In the genomic region with DNA sequence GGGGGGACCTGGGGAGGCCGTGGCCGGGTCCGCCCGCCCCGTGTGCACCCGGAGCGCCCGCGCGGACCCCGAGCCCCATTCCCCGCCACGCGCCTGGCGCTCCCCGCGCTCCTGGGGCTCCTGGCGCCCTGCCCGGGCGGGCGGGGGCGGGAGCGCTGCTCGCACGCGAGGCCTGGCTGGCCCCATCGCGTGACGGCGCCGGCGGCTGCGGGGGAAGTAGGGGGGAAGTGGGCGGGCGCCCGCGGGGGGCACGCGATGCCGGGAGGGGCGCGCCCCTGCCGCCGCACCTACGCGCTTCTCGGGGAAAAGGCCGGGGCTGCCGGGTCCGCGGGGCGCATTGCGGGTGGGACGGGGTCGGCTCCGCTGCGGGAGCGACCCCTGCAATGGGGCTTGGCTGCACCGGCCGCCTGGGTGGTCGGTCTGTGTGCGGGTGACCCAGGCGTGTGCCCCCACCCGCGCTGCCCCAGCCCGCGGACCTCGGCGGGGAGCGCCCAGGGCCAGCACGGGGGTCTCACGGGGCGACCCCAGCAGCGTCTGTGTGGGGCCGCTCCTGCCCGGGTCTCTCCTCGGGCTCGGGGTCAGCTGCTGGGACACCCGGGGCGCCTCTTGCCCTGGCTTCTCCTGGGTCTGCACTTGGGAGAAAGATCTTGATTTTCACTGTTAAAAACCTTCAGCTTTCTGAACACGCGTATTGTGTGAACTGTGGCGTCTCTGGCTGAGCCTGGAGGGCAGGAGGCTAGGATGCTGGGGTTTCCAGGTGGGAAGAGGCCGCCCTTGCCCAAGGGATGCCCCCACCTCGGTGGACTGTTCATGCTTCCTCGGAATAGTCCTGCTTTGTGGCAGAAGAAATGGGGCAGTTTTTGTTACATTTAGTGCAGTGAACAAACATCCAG, we compare ENCODE assay signal across 8 cellular contexts. TPM values are rescaled to one million over a fixed set of nuclear protein-coding genes. Genes with fewer than 3 reads are reported as not detected.
DNase-seq lines count a peak whose midpoint lies in the region; ATAC-seq, FAIRE-seq and TF ChIP-seq lines count a peak whose summit lies in the region.

No MANE protein-coding gene starts in this region.

- peak; percentile 46 for FAIRE-seq in endothelial cell of umbilical vein (lab: Jason Lieb, UNC)

- TF ChIP-seq CTCF in endothelial cell of umbilical vein (IDR thresholded peaks at IDR 0.05; ENCODE audit: extremely low read depth in 1 of 2, insufficient read depth in 1 of 2, low read depth in 1 of 2, low read length in 2 of 2) (no peak), suprapubic skin (IDR thresholded peaks at IDR 0.05) (no peak)

- POLR2A ChIA-PET in endothelial cell of umbilical vein (lab: Charles Lee), result no interaction called here
- POLR2A ChIA-PET in naive thymus-derived CD8-positive, alpha-beta T cell (lab: Charles Lee), result interaction anchor here (1.0 to 1.8 kb wide), 3 partner anchors 10 to 68 kb away, joined by 3 to 6 read pairs (median 3); no protein-coding TSS in a partner anchor

- H3K36me3 ChIP-seq in CD4-positive, CD25-positive, alpha-beta regulatory T cell (ENCODE audit: control insufficient read depth, insufficient read depth, low read length), result no peaks in the 10 kb centered on the region
- H3K36me3 ChIP-seq in endothelial cell of umbilical vein (ENCODE audit: control insufficient read depth in 2 of 2, extremely low read depth in 1 of 2, insufficient read depth in 2 of 2, low read length in 2 of 2) (no peaks in the 10 kb centered on the region), suprapubic skin (no peaks in the 10 kb centered on the region)

- no peaks in the 10 kb centered on the region for H3K79me2 ChIP-seq in endothelial cell of umbilical vein (ENCODE audit: control insufficient read depth, insufficient read depth, low read length)

- H2AFZ ChIP-seq in endothelial cell of umbilical vein (ENCODE audit: low read depth, low read length), result peak overlapping the region; percentile 41

- no peaks in the 10 kb centered on the region for H3K36me3 Mint-ChIP-seq in CD4-positive, CD25-positive, alpha-beta regulatory T cell
- H3K36me3 Mint-ChIP-seq in naive thymus-derived CD8-positive, alpha-beta T cell, result no peaks in the 10 kb centered on the region

- 21% methylated on average over 2 of the region's 86 CpGs for WGBS in suprapubic skin

- no peak overlapping the region for H3K27ac Mint-ChIP-seq in CD4-positive, CD25-positive, alpha-beta regulatory T cell
- H3K27ac Mint-ChIP-seq in naive thymus-derived CD8-positive, alpha-beta T cell, result peak overlapping the region in 5 of 10 donors; percentile 7 to 75 (median 49)

- TSS peak; percentile 77 for BruUV-seq in endothelial cell of umbilical vein (replicated peaks; lab: Mats Ljungman, UMichigan)

- TF ChIP-seq POLR2A in endothelial cell of umbilical vein (IDR thresholded peaks at IDR 0.05; ENCODE audit: low read depth, low read length) (peak; percentile 37), suprapubic skin (IDR thresholded peaks at IDR 0.05) (no peak)

- peak overlapping the region in 1 of 4 donors; percentile 49 for H3K4me3 Mint-ChIP-seq in CD4-positive, CD25-positive, alpha-beta regulatory T cell
- peak overlapping the region in 9 of 10 donors; percentile 24 to 75 (median 61) for H3K4me3 Mint-ChIP-seq in naive thymus-derived CD8-positive, alpha-beta T cell

- peaks cover 13% of the 10 kb centered on the region for H3K4me1 ChIP-seq in CD4-positive, CD25-positive, alpha-beta regulatory T cell (ENCODE audit: control insufficient read depth, insufficient read depth, low read length, poor library complexity, severe bottlenecking)
- H3K4me1 ChIP-seq in endothelial cell of umbilical vein (ENCODE audit: control insufficient read depth, extremely low read depth, insufficient read depth, low read length), result peaks cover 30% of the 10 kb centered on the region
- peaks cover 13% of the 10 kb centered on the region for H3K4me1 ChIP-seq in suprapubic skin

- H3K9me3 ChIP-seq in CD4-positive, CD25-positive, alpha-beta regulatory T cell (ENCODE audit: control insufficient read depth in 2 of 2, low read length in 2 of 2), result no peaks in the 10 kb centered on the region
- H3K9me3 ChIP-seq in endothelial cell of umbilical vein (replicated peaks; ENCODE audit: control insufficient read depth, insufficient read depth, low read length) (no peaks in the 10 kb centered on the region), suprapubic skin (no peaks in the 10 kb centered on the region)

- no peaks in the 10 kb centered on the region for H3K9me3 Mint-ChIP-seq in CD4-positive, CD25-positive, alpha-beta regulatory T cell
- no peaks in the 10 kb centered on the region for H3K9me3 Mint-ChIP-seq in naive thymus-derived CD8-positive, alpha-beta T cell

- CTCF ChIA-PET in endothelial cell of umbilical vein (lab: Charles Lee), result interaction anchor here (0.9 to 1.1 kb wide), 3 partner anchors 20 to 73 kb away, joined by 3 to 4 read pairs (median 4); no protein-coding TSS in a partner anchor

- no peak for TF ChIP-seq EP300 in suprapubic skin (IDR thresholded peaks at IDR 0.05)

- H3K27me3 Mint-ChIP-seq in CD4-positive, CD25-positive, alpha-beta regulatory T cell, result peaks cover 1% of the 10 kb centered on the region
- H3K27me3 Mint-ChIP-seq in naive thymus-derived CD8-positive, alpha-beta T cell, result peaks cover 0 to 5% (median 3%) of the 10 kb centered on the region in 5 donors

- H3K9me1 ChIP-seq in endothelial cell of umbilical vein (replicated peaks; ENCODE audit: control insufficient read depth, extremely low read depth, insufficient read depth, low read length), result no peaks in the 10 kb centered on the region

- H3K4me3 ChIP-seq in CD4-positive, CD25-positive, alpha-beta regulatory T cell (ENCODE audit: low read depth, low read length), result no peak overlapping the region
- H3K4me3 ChIP-seq in endothelial cell of umbilical vein (replicated peaks in 1 of 3; ENCODE audit: insufficient read depth in 1 of 3, low read depth in 1 of 3, low read length in 3 of 3), result peak overlapping the region in 2 of 3 experiments; percentile 21 to 54
- H3K4me3 ChIP-seq in suprapubic skin, result peak overlapping the region; percentile 50

- no peaks in the 10 kb centered on the region for H3K27me3 ChIP-seq in CD4-positive, CD25-positive, alpha-beta regulatory T cell (ENCODE audit: control insufficient read depth, insufficient read depth, low read length)
- H3K27me3 ChIP-seq in endothelial cell of umbilical vein (ENCODE audit: control insufficient read depth in 2 of 2, insufficient read depth in 2 of 2, low read length in 2 of 2) (no peaks in the 10 kb centered on the region), suprapubic skin (peaks cover 27% of the 10 kb centered on the region)

- peak; percentile 22 to 89 (median 34) for DNase-seq in CD4-positive, CD25-positive, alpha-beta regulatory T cell
- DNase-seq in NCI-H2081 (lab: John Stamatoyannopoulos, UW), result peak; percentile 96 to 98
- peak; percentile 71 to 76 for DNase-seq in activated CD4-positive, alpha-beta T cell treated with anti-CD3 and anti-CD28 coated beads, Interleukin-2, amount 50 U/mL, for 24 hours (ENCODE audit: low read depth in 1 of 2, low spot score in 1 of 2)
- DNase-seq in endothelial cell of umbilical vein (ENCODE audit: low read depth, low spot score), result peak; percentile 66
- peak; percentile 34 to 88 (median 64) for DNase-seq in naive thymus-derived CD8-positive, alpha-beta T cell
- peak; percentile 56 to 76 for DNase-seq in suprapubic skin (ENCODE audit: low spot score in 2 of 2)

- peaks cover 0 to 11% (median 5%) of the 10 kb centered on the region in 4 donors for H3K4me1 Mint-ChIP-seq in CD4-positive, CD25-positive, alpha-beta regulatory T cell
- H3K4me1 Mint-ChIP-seq in naive thymus-derived CD8-positive, alpha-beta T cell, result peaks cover 17 to 27% (median 21%) of the 10 kb centered on the region in 4 donors

- intact Hi-C loops in endothelial cell of umbilical vein (cut with micrococcal nuclease), result loop anchor here (2.0 kb wide), 1 partner anchor 21 kb away; no protein-coding TSS in a partner anchor

- peak overlapping the region; percentile 50 for H3K4me2 ChIP-seq in endothelial cell of umbilical vein (ENCODE audit: insufficient read depth, low read length)

- dilution Hi-C loops in endothelial cell of umbilical vein (cut with MboI; ENCODE audit: extremely low pct_ligation_motif_present, low sequenced_read_pairs), result no loop called here

- peak overlapping the region; percentile 23 for H3K27ac ChIP-seq in CD4-positive, CD25-positive, alpha-beta regulatory T cell (ENCODE audit: insufficient read depth, low read length, poor library complexity, severe bottlenecking)
- H3K27ac ChIP-seq in endothelial cell of umbilical vein (ENCODE audit: insufficient read depth, low read depth, low read length) (peak overlapping the region; percentile 82), suprapubic skin (peak overlapping the region; percentile 27)

- peak overlapping the region; percentile 90 for H3K9ac ChIP-seq in endothelial cell of umbilical vein (replicated peaks; ENCODE audit: extremely low read depth, insufficient read depth, low read length)

- no peaks in the 10 kb centered on the region for H4K20me1 ChIP-seq in endothelial cell of umbilical vein (replicated peaks; ENCODE audit: control insufficient read depth, extremely low read depth, insufficient read depth, low read length)

- peak; percentile 46 to 53 for ATAC-seq in CD4-positive, CD25-positive, alpha-beta regulatory T cell (ENCODE audit: low read depth in 2 of 2)
- ATAC-seq in GM19463 (IDR thresholded peaks at IDR 0.05; ENCODE audit: unreplicated experiment), result peak; percentile 39
- ATAC-seq in naive thymus-derived CD8-positive, alpha-beta T cell, result peak; percentile 80 to 87
- no peak for ATAC-seq in HG03457 (IDR thresholded peaks at IDR 0.05; ENCODE audit: unreplicated experiment)

TF ChIP-seq in endothelial cell of umbilical vein, 7 proteins besides CTCF, POLR2A, EP300 and RAD21 (continues in another document):
- no peak for TF ChIP-seq EZH2 (IDR thresholded peaks at IDR 0.05; ENCODE audit: borderline replicate concordance, low read depth, low read length, severe bottlenecking)
- TF ChIP-seq POLR2AphosphoS5 (IDR thresholded peaks at IDR 0.05; ENCODE audit: insufficient read depth, low read depth, low read length), result peak; percentile 61

RNA-seq across cellular contexts. Expression of a gene that starts 52.4 kb away (rescaled TPM):
- 4.5 TPM for total RNA-seq in CD4-positive, CD25-positive, alpha-beta regulatory T cell
- under 1 TPM; 0.20 to 0.82 (median 0.62) TPM for polyA plus RNA-seq in CD4-positive, CD25-positive, alpha-beta regulatory T cell
- 3.1 and 5.1 TPM in 2 replicates for total RNA-seq in endothelial cell of umbilical vein
- 7.1 and 7.3 TPM in 2 replicates for polyA plus RNA-seq in endothelial cell of umbilical vein
- 4.2 and 6.1 TPM in 2 replicates for polyA plus RNA-seq in endothelial cell of umbilical vein (2011; cell fraction: cytosol; rRNA removed)
- 31.8 and 34.4 TPM in 2 replicates for polyA plus RNA-seq in endothelial cell of umbilical vein (2011; cell fraction: nucleus; rRNA removed)
- 4.8 and 5.4 TPM in 2 replicates for polyA plus RNA-seq in endothelial cell of umbilical vein (2012)
- 5.6 and 7.4 TPM in 2 replicates for polyA minus RNA-seq in endothelial cell of umbilical vein
- polyA minus RNA-seq in endothelial cell of umbilical vein (2011; cell fraction: cytosol; rRNA and poly(A)+ RNA removed), result 7.0 TPM
- polyA minus RNA-seq in endothelial cell of umbilical vein (2011; cell fraction: nucleus; rRNA and poly(A)+ RNA removed), result 10.2 and 12.1 TPM in 2 replicates
- total RNA-seq in naive thymus-derived CD8-positive, alpha-beta T cell, result 1 to 10 TPM; 5.8 to 7.6 TPM
- under 1 TPM in 2 of 3 donors, not detected in 1; 0.11 to 0.23 TPM for polyA plus RNA-seq in naive thymus-derived CD8-positive, alpha-beta T cell
- 10 to 100 TPM in 1 of 4 donors, 1 to 10 TPM in 3; 3.0 to 10.7 (median 4.2) TPM for total RNA-seq in suprapubic skin

Comparison
In these comparisons a context has a peak if more than half of its experiments do, and no peak if none do; other contexts are left out.
1. DNase-seq: peak in every context shown above with its lines; median percentile 97 in NCI-H2081; 74 in activated CD4-positive, alpha-beta T cell treated with anti-CD3 and anti-CD28 coated beads, Interleukin-2, amount 50 U/mL, for 24 hours; 66 in endothelial cell of umbilical vein; 66 in suprapubic skin; 64 in naive thymus-derived CD8-positive, alpha-beta T cell; 34 in CD4-positive, CD25-positive, alpha-beta regulatory T cell.
2. H3K27ac ChIP-seq: peak in every context shown above with its lines; median percentile 82 in endothelial cell of umbilical vein; 27 in suprapubic skin; 23 in CD4-positive, CD25-positive, alpha-beta regulatory T cell.